2 cellular contexts compared by ENCODE assay signal in the genomic region with DNA sequence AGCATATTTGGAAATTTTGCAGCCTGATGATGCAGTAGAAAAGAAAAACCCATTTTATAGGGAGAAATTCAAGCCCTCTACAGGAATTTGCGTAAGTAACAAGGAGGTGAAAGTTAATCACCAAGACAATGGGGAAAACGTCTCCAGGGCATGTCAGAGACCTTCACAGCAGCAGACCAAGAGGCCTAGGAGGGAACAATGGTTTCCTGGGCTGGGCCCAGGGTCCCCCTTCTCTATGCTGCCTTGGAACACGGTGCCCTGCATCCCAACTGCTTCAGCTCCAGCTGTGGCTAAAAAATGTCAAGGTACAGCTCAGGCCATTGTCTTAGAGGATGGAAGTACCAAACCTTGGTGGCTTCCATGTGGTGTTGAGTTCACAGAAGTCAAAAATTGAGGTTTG.
TF ChIP-seq lines count a peak whose summit lies in the region.

No MANE protein-coding gene starts in this region.

TF ChIP-seq in WTC11, 78 proteins besides CTCF, POLR2A, EP300 and RAD21:
- no peak for TF ChIP-seq ATF3 (CRISPR knock-in tag; conservative IDR thresholded peaks at IDR 0.05)
- no peak for TF ChIP-seq HMGA2 (CRISPR knock-in tag; IDR thresholded peaks at IDR 0.05)
- TF ChIP-seq SP1 (CRISPR knock-in tag; conservative IDR thresholded peaks at IDR 0.05) = no peak
- TF ChIP-seq, protein P1, sequence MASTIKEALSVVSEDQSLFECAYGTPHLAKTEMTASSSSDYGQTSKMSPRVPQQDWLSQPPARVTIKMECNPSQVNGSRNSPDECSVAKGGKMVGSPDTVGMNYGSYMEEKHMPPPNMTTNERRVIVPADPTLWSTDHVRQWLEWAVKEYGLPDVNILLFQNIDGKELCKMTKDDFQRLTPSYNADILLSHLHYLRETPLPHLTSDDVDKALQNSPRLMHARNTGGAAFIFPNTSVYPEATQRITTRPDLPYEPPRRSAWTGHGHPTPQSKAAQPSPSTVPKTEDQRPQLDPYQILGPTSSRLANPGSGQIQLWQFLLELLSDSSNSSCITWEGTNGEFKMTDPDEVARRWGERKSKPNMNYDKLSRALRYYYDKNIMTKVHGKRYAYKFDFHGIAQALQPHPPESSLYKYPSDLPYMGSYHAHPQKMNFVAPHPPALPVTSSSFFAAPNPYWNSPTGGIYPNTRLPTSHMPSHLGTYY (CRISPR knock-in tag; IDR thresholded peaks at IDR 0.05) = no peak
- TF ChIP-seq, protein P2, sequence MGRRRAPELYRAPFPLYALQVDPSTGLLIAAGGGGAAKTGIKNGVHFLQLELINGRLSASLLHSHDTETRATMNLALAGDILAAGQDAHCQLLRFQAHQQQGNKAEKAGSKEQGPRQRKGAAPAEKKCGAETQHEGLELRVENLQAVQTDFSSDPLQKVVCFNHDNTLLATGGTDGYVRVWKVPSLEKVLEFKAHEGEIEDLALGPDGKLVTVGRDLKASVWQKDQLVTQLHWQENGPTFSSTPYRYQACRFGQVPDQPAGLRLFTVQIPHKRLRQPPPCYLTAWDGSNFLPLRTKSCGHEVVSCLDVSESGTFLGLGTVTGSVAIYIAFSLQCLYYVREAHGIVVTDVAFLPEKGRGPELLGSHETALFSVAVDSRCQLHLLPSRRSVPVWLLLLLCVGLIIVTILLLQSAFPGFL (CRISPR knock-in tag; IDR thresholded peaks at IDR 0.05; ENCODE audit: borderline replicate concordance) = no peak
- TF ChIP-seq RORB (CRISPR knock-in tag; IDR thresholded peaks at IDR 0.05) = no peak
- TF ChIP-seq CREB1 (CRISPR knock-in tag; IDR thresholded peaks at IDR 0.05) = no peak
- no peak for TF ChIP-seq ZNF219 (CRISPR knock-in tag; IDR thresholded peaks at IDR 0.05; ENCODE audit: borderline replicate concordance)
- TF ChIP-seq AFF4 (CRISPR knock-in tag; IDR thresholded peaks at IDR 0.05; ENCODE audit: borderline replicate concordance) = no peak
- no peak for TF ChIP-seq NR2C2 (CRISPR knock-in tag; IDR thresholded peaks at IDR 0.05)
- no peak for TF ChIP-seq ELF4 (CRISPR knock-in tag; IDR thresholded peaks at IDR 0.05; ENCODE audit: low read depth)
- TF ChIP-seq, protein P3, sequence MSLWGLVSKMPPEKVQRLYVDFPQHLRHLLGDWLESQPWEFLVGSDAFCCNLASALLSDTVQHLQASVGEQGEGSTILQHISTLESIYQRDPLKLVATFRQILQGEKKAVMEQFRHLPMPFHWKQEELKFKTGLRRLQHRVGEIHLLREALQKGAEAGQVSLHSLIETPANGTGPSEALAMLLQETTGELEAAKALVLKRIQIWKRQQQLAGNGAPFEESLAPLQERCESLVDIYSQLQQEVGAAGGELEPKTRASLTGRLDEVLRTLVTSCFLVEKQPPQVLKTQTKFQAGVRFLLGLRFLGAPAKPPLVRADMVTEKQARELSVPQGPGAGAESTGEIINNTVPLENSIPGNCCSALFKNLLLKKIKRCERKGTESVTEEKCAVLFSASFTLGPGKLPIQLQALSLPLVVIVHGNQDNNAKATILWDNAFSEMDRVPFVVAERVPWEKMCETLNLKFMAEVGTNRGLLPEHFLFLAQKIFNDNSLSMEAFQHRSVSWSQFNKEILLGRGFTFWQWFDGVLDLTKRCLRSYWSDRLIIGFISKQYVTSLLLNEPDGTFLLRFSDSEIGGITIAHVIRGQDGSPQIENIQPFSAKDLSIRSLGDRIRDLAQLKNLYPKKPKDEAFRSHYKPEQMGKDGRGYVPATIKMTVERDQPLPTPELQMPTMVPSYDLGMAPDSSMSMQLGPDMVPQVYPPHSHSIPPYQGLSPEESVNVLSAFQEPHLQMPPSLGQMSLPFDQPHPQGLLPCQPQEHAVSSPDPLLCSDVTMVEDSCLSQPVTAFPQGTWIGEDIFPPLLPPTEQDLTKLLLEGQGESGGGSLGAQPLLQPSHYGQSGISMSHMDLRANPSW (CRISPR knock-in tag; conservative IDR thresholded peaks at IDR 0.05; ENCODE audit: low read depth) = no peak
- no peak for TF ChIP-seq GTF2I (CRISPR knock-in tag; conservative IDR thresholded peaks at IDR 0.05)
- TF ChIP-seq ZNF317 (CRISPR knock-in tag; IDR thresholded peaks at IDR 0.05; ENCODE audit: borderline replicate concordance, low read depth) = no peak
- TF ChIP-seq ZBTB21 (CRISPR knock-in tag; IDR thresholded peaks at IDR 0.05; ENCODE audit: borderline replicate concordance) = no peak
- no peak for TF ChIP-seq MAX (CRISPR knock-in tag; IDR thresholded peaks at IDR 0.05)
TF ChIP-seq in WTC11: peak in this region for 0.

TF ChIP-seq in H1, 55 proteins besides CTCF, POLR2A, EP300 and RAD21:
- TF ChIP-seq PHF8 (conservative IDR thresholded peaks at IDR 0.05; ENCODE audit: low read depth, low read length) (no peak), KDM5A (IDR thresholded peaks at IDR 0.05; ENCODE audit: low read length) (no peak), SUZ12 (IDR thresholded peaks at IDR 0.05; ENCODE audit: low read length) (no peak), TAF7 (optimal IDR thresholded peaks at IDR 0.05; ENCODE audit: borderline replicate concordance, low read depth, low read length) (no peak)
